In genomic region chr10:84343831-84344230, GRCh38 we compare ENCODE assay signal across 29 cellular contexts.
"Had no signal": no experiment of that assay in that cellular context is flagged by ENCODE, and none has a peak within 500 bp of the region (broad histone marks: within the 10 kb centered on the region; RNA-seq: fewer than 3 reads in every experiment).

No MANE protein-coding gene starts in this region.

- H3K4me3 Mint-ChIP-seq: neural progenitor cell had no signal

- H3K27ac ChIP-seq: adrenal gland, body of pancreas, colonic mucosa, epithelial cell of prostate, esophagus squamous epithelium, gastrocnemius medialis, neural progenitor cell, suprapubic skin, tibial artery, upper lobe of right lung had no signal

- H3K36me3 ChIP-seq: adrenal gland, colonic mucosa, esophagus squamous epithelium, gastrocnemius medialis, neural progenitor cell, suprapubic skin, tibial artery, upper lobe of right lung had no signal

- H3K4me1 ChIP-seq: colonic mucosa, suprapubic skin had no signal

- H3K4me3 ChIP-seq: adrenal gland, body of pancreas, colonic mucosa, esophagus squamous epithelium, gastrocnemius medialis, neural progenitor cell, suprapubic skin, tibial artery, upper lobe of right lung had no signal

- H3K9me3 Mint-ChIP-seq: activated CD4-positive, alpha-beta T cell treated with anti-CD3 and anti-CD28 coated beads, Interleukin-2, amount 10 ng/mL, durations not matched to agents 7 days and 5 days; activated CD8-positive, alpha-beta T cell treated with anti-CD3 and anti-CD28 coated beads for 36 hours; activated naive CD4-positive, alpha-beta T cell treated with anti-CD3 and anti-CD28 coated beads for 36 hours; naive B cell had no signal

- DNase-seq: activated CD4-positive, CD25-positive, alpha-beta regulatory T cell treated with anti-CD3 and anti-CD28 coated beads, Interleukin-2, amount 50 U/mL, for 72 hours; activated CD8-positive, alpha-beta memory T cell treated with anti-CD3 and anti-CD28 coated beads, Interleukin-2, amount 10 ng/mL, durations not matched to agents 7 days and 5 days; activated effector memory CD4-positive, alpha-beta T cell treated with anti-CD3 and anti-CD28 coated beads, Interleukin-2, amount 50 U/mL, for 16 hours; adrenal gland; aorta; body of pancreas; cerebellar nuclear complex; colonic mucosa; effector CD8-positive, alpha-beta T cell; esophagus squamous epithelium; gastrocnemius medialis; hippocampal formation; kidney; left colon; mammary epithelial cell; naive B cell; occipital lobe; right cardiac atrium; stimulated activated CD4-positive, alpha-beta T cell treated with anti-CD3 and anti-CD28 coated beads, Interleukin-2, amount 100 ng/mL, for 24 hours; stimulated activated naive CD4-positive, alpha-beta T cell; T-helper 2 cell; tibial artery; upper lobe of right lung had no signal

- H3K36me3 Mint-ChIP-seq: naive B cell had no signal

- H3K4me1 Mint-ChIP-seq: neural progenitor cell had no signal

- H3K27me3 ChIP-seq: adrenal gland, body of pancreas, colonic mucosa, esophagus squamous epithelium, gastrocnemius medialis, neural progenitor cell, suprapubic skin, tibial artery, upper lobe of right lung had no signal

- ATAC-seq: body of pancreas, gastrocnemius medialis, left colon, right cardiac atrium, upper lobe of right lung had no signal

- H3K9me3 ChIP-seq: adrenal gland, body of pancreas, colonic mucosa, esophagus squamous epithelium, gastrocnemius medialis, suprapubic skin, tibial artery, upper lobe of right lung had no signal

- H3K27me3 Mint-ChIP-seq: activated CD4-positive, alpha-beta T cell treated with anti-CD3 and anti-CD28 coated beads, Interleukin-2, amount 10 ng/mL, durations not matched to agents 7 days and 5 days; activated CD8-positive, alpha-beta memory T cell treated with anti-CD3 and anti-CD28 coated beads, Interleukin-2, amount 10 ng/mL, durations not matched to agents 7 days and 5 days; activated CD8-positive, alpha-beta T cell treated with anti-CD3 and anti-CD28 coated beads for 36 hours; naive B cell had no signal

- H3K27ac Mint-ChIP-seq: activated CD4-positive, alpha-beta T cell treated with anti-CD3 and anti-CD28 coated beads, Interleukin-2, amount 10 ng/mL, durations not matched to agents 7 days and 5 days; neural progenitor cell had no signal
